8 cellular contexts compared by ENCODE assay signal in the genomic region with DNA sequence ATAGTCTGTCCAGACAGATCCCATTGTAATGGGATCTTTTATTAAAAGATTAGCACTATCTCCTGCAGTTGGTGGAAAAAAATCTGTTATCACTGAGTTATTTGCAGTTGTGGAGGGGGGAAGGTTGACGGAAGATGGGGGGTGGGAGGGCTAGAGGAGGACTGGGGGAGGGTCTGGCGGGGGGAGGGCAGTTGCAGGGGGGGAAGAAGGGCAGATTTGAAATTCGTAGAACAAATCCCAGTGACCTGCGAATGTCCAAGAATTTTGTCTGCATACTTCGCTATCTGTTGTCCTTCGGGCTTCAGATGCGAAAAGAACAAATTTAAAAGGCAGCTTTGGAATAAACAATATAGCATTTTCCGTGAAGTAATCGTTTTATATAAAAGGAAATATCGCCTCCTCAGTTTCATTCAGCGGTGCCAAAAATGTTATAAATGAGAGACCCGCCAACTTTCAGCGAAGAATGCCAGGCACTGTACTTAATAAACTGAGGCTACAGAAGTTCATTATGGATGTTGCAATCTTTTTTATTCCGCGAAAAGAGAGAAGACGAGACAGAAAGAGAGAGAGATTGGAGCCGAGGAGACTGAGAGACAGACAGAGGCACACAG. TPM values are rescaled to one million over a fixed set of nuclear protein-coding genes. Genes with fewer than 3 reads are reported as not detected.
DNase-seq lines count a peak whose midpoint lies in the region; ATAC-seq and TF ChIP-seq lines count a peak whose summit lies in the region.

No MANE protein-coding gene starts in this region.

- H3K36me3 ChIP-seq in cardiac muscle cell: no peaks in the 10 kb centered on the region
- H3K36me3 ChIP-seq in liver (ENCODE audit: control insufficient read depth in 4 of 4, insufficient read depth in 3 of 4, low read depth in 1 of 4, low read length in 3 of 4): peaks cover 0 to 3% (median 3%) of the 10 kb centered on the region in 4 donors
- no peaks in the 10 kb centered on the region for H3K36me3 ChIP-seq in uterus
- no peaks in the 10 kb centered on the region for H3K36me3 ChIP-seq in mucosa of descending colon (ENCODE audit: low read depth)

- WGBS in liver: under 1% methylated on average over 17 of the region's 17 CpGs

- H3K4me3 ChIP-seq in cardiac muscle cell (peak overlapping the region; percentile 93), liver (ENCODE audit: low read depth in 1 of 3, low read length in 3 of 3) (peak overlapping the region; percentile 78 to 86 (median 82)), uterus (peak overlapping the region; percentile 42 to 65), mucosa of descending colon (no peak overlapping the region)

- H3K9me3 Mint-ChIP-seq in activated naive CD8-positive, alpha-beta T cell treated with anti-CD3 and anti-CD28 coated beads, Interleukin-2, amount 50 U/mL, for 24 hours: no peaks in the 10 kb centered on the region

- TF ChIP-seq POLR2A in uterus (IDR thresholded peaks at IDR 0.05): no peak

- ATAC-seq in Right ventricle myocardium inferior (no peak), HG02970 (IDR thresholded peaks at IDR 0.05; ENCODE audit: low FRiP score, unreplicated experiment) (no peak), mucosa of descending colon (no peak)
- no peak for ATAC-seq in activated naive CD8-positive, alpha-beta T cell treated with anti-CD3 and anti-CD28 coated beads, Interleukin-2, amount 50 U/mL, for 24 hours

- H3K27me3 ChIP-seq in cardiac muscle cell: no peaks in the 10 kb centered on the region
- H3K27me3 ChIP-seq in liver (ENCODE audit: control insufficient read depth in 4 of 4, insufficient read depth in 4 of 4, low read length in 3 of 4): no peaks in the 10 kb centered on the region
- no peaks in the 10 kb centered on the region for H3K27me3 ChIP-seq in uterus

- TF ChIP-seq CTCF in cardiac muscle cell (IDR thresholded peaks at IDR 0.05; ENCODE audit: low read depth, low read length) (no peak), liver (IDR thresholded peaks at IDR 0.05; ENCODE audit: low read depth, low read length, missing input control) (no peak), uterus (IDR thresholded peaks at IDR 0.05) (no peak), mucosa of descending colon (IDR thresholded peaks at IDR 0.05) (no peak)

- peaks cover 74% of the 10 kb centered on the region for H3K27me3 Mint-ChIP-seq in activated naive CD8-positive, alpha-beta T cell treated with anti-CD3 and anti-CD28 coated beads, Interleukin-2, amount 50 U/mL, for 24 hours

- H3K4me3 Mint-ChIP-seq in activated naive CD8-positive, alpha-beta T cell treated with anti-CD3 and anti-CD28 coated beads, Interleukin-2, amount 50 U/mL, for 24 hours: peak overlapping the region; percentile 83

- intact Hi-C loops in Right ventricle myocardium inferior (cut with DNase I): loop anchor here (2.0 to 5.0 kb wide), 3 partner anchors 312 to 740 kb away; no protein-coding TSS in a partner anchor
- intact Hi-C loops in uterus (cut with DNase I; ENCODE audit: low total_unique reads): no loop called here
- intact Hi-C loops in mucosa of descending colon (cut with DNase I, micrococcal nuclease): loop anchor here (10.0 kb wide), 1 partner anchor 736 kb away; no protein-coding TSS in a partner anchor

- peak overlapping the region; percentile 75 to 91 for H3K9ac ChIP-seq in liver (ENCODE audit: low read depth in 1 of 2, low read length in 2 of 2)

- H3K9me3 ChIP-seq in cardiac muscle cell (ENCODE audit: low read depth) (no peaks in the 10 kb centered on the region), liver (ENCODE audit: control insufficient read depth in 4 of 4, low read length in 3 of 4) (no peaks in the 10 kb centered on the region), uterus (no peaks in the 10 kb centered on the region), mucosa of descending colon (no peaks in the 10 kb centered on the region)

- H3K27ac Mint-ChIP-seq in activated naive CD8-positive, alpha-beta T cell treated with anti-CD3 and anti-CD28 coated beads, Interleukin-2, amount 50 U/mL, for 24 hours: peak overlapping the region; percentile 43

- DNase-seq in cardiac muscle cell (ENCODE audit: low read depth in 1 of 2, low spot score in 1 of 2) (no peak), Right ventricle myocardium inferior (ENCODE audit: missing footprints) (no peak), uterus (no peak), NCI-H1092 treated with DMSO at 0.1 percent for 48 hours (lab: John Stamatoyannopoulos, UW) (no peak), mucosa of descending colon (no peak)
- no peak for DNase-seq in activated naive CD8-positive, alpha-beta T cell treated with anti-CD3 and anti-CD28 coated beads, Interleukin-2, amount 50 U/mL, for 24 hours

- peaks cover 27% of the 10 kb centered on the region for H3K4me1 Mint-ChIP-seq in activated naive CD8-positive, alpha-beta T cell treated with anti-CD3 and anti-CD28 coated beads, Interleukin-2, amount 50 U/mL, for 24 hours

- no peak for TF ChIP-seq RAD21 in liver (IDR thresholded peaks at IDR 0.05)

- H3K36me3 Mint-ChIP-seq in activated naive CD8-positive, alpha-beta T cell treated with anti-CD3 and anti-CD28 coated beads, Interleukin-2, amount 50 U/mL, for 24 hours (ENCODE audit: low read depth): no peaks in the 10 kb centered on the region

- H3K27ac ChIP-seq in cardiac muscle cell (no peak overlapping the region), liver (ENCODE audit: low read depth in 1 of 2, low read length in 2 of 2) (peak overlapping the region; percentile 89 to 95), uterus (peak overlapping the region; percentile 13 to 74)

- H3K4me1 ChIP-seq in cardiac muscle cell (ENCODE audit: low read depth) (no peaks in the 10 kb centered on the region), liver (ENCODE audit: control insufficient read depth in 4 of 4, insufficient read depth in 4 of 4, low read length in 3 of 4) (peaks cover 10 to 54% (median 42%) of the 10 kb centered on the region in 4 donors), uterus (no peaks in the 10 kb centered on the region), mucosa of descending colon (ENCODE audit: low read depth) (peaks cover 25% of the 10 kb centered on the region)

TF ChIP-seq in liver, 16 proteins besides CTCF, POLR2A, EP300 and RAD21:
- no peak for TF ChIP-seq FOXA1 (IDR thresholded peaks at IDR 0.05)
- peak in 1 of 2 donors; percentile 6 for TF ChIP-seq RXRA (IDR thresholded peaks at IDR 0.05)

RNA-seq across cellular contexts. Expression of a gene that starts 1.3 kb away (rescaled TPM):
- 13.0 and 17.1 TPM in 2 replicates for total RNA-seq in cardiac muscle cell
- polyA plus RNA-seq in cardiac muscle cell: 29.3 and 44.8 TPM in 2 replicates
- total RNA-seq in Right ventricle myocardium inferior: 10.6 TPM
- total RNA-seq in liver: 10 to 100 TPM in 1 of 2 donors, 1 to 10 TPM in 1; 5.6 to 29.2 TPM
- polyA plus RNA-seq in liver: 10 to 100 TPM in 1 of 2 donors, 1 to 10 TPM in 1; 7.3 to 26.4 TPM
- 1 to 10 TPM in 3 of 4 donors, under 1 TPM in 1; 0.51 to 10.0 (median 6.8) TPM for total RNA-seq in uterus
- 10 to 100 TPM in 1 of 3 donors, 1 to 10 TPM in 1, under 1 TPM in 1; 0.81 to 11.5 (median 2.8) TPM for total RNA-seq in mucosa of descending colon
